1 cellular context compared by ENCODE assay signal in the genomic region with DNA sequence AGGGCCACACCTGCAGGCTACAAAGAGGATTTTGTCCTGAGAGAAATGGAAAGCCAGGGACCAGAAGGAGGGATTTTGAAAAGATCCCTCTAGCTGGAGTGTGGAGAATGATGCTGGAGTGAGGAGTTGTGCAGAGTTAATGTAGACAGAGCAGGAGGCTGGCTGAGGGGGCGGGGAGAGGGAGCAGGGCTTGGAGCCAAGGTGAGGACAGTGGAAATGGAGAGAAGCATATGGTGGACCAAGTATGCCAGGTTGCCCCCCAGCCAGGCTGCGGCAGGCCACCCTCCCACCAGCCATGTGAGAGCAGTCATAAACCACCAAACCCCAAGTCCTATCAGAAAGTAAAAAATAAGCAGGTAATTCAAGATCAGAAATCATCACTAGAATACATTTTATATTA.
TF ChIP-seq lines count a peak whose summit lies in the region.

No MANE protein-coding gene starts in this region.

TF ChIP-seq in GM23338, 12 proteins besides CTCF, POLR2A, EP300 and RAD21:
- TF ChIP-seq, protein P1, sequence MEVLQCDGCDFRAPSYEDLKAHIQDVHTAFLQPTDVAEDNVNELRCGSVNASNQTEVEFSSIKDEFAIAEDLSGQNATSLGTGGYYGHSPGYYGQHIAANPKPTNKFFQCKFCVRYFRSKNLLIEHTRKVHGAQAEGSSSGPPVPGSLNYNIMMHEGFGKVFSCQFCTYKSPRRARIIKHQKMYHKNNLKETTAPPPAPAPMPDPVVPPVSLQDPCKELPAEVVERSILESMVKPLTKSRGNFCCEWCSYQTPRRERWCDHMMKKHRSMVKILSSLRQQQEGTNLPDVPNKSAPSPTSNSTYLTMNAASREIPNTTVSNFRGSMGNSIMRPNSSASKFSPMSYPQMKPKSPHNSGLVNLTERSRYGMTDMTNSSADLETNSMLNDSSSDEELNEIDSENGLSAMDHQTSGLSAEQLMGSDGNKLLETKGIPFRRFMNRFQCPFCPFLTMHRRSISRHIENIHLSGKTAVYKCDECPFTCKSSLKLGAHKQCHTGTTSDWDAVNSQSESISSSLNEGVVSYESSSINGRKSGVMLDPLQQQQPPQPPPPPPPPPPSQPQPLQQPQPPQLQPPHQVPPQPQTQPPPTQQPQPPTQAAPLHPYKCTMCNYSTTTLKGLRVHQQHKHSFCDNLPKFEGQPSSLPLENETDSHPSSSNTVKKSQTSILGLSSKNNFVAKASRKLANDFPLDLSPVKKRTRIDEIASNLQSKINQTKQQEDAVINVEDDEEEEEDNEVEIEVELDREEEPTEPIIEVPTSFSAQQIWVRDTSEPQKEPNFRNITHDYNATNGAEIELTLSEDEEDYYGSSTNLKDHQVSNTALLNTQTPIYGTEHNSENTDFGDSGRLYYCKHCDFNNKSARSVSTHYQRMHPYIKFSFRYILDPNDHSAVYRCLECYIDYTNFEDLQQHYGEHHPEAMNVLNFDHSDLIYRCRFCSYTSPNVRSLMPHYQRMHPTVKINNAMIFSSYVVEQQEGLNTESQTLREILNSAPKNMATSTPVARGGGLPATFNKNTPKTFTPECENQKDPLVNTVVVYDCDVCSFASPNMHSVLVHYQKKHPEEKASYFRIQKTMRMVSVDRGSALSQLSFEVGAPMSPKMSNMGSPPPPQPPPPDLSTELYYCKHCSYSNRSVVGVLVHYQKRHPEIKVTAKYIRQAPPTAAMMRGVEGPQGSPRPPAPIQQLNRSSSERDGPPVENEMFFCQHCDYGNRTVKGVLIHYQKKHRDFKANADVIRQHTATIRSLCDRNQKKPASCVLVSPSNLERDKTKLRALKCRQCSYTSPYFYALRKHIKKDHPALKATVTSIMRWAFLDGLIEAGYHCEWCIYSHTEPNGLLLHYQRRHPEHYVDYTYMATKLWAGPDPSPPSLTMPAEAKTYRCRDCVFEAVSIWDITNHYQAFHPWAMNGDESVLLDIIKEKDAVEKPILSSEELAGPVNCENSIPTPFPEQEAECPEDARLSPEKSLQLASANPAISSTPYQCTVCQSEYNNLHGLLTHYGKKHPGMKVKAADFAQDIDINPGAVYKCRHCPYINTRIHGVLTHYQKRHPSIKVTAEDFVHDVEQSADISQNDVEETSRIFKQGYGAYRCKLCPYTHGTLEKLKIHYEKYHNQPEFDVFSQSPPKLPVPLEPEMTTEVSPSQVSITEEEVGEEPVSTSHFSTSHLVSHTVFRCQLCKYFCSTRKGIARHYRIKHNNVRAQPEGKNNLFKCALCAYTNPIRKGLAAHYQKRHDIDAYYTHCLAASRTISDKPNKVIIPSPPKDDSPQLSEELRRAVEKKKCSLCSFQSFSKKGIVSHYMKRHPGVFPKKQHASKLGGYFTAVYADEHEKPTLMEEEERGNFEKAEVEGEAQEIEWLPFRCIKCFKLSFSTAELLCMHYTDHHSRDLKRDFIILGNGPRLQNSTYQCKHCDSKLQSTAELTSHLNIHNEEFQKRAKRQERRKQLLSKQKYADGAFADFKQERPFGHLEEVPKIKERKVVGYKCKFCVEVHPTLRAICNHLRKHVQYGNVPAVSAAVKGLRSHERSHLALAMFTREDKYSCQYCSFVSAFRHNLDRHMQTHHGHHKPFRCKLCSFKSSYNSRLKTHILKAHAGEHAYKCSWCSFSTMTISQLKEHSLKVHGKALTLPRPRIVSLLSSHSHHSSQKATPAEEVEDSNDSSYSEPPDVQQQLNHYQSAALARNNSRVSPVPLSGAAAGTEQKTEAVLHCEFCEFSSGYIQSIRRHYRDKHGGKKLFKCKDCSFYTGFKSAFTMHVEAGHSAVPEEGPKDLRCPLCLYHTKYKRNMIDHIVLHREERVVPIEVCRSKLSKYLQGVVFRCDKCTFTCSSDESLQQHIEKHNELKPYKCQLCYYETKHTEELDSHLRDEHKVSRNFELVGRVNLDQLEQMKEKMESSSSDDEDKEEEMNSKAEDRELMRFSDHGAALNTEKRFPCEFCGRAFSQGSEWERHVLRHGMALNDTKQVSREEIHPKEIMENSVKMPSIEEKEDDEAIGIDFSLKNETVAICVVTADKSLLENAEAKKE (CRISPR knock-in tag; IDR thresholded peaks at IDR 0.05) = no peak
- TF ChIP-seq EZH2 (IDR thresholded peaks at IDR 0.05; ENCODE audit: low read depth, unreplicated experiment) (no peak), JUNB (IDR thresholded peaks at IDR 0.05; ENCODE audit: unreplicated experiment) (no peak), EZH2phosphoT487 (IDR thresholded peaks at IDR 0.05; ENCODE audit: unreplicated experiment) (no peak), ZNF114 (CRISPR knock-in tag; IDR thresholded peaks at IDR 0.05) (no peak), ZNF331 (CRISPR knock-in tag; IDR thresholded peaks at IDR 0.05; ENCODE audit: low read depth) (no peak)
- TF ChIP-seq, protein P2, sequence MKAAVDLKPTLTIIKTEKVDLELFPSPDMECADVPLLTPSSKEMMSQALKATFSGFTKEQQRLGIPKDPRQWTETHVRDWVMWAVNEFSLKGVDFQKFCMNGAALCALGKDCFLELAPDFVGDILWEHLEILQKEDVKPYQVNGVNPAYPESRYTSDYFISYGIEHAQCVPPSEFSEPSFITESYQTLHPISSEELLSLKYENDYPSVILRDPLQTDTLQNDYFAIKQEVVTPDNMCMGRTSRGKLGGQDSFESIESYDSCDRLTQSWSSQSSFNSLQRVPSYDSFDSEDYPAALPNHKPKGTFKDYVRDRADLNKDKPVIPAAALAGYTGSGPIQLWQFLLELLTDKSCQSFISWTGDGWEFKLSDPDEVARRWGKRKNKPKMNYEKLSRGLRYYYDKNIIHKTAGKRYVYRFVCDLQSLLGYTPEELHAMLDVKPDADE (IDR thresholded peaks at IDR 0.05) = no peak
- TF ChIP-seq, protein P3, sequence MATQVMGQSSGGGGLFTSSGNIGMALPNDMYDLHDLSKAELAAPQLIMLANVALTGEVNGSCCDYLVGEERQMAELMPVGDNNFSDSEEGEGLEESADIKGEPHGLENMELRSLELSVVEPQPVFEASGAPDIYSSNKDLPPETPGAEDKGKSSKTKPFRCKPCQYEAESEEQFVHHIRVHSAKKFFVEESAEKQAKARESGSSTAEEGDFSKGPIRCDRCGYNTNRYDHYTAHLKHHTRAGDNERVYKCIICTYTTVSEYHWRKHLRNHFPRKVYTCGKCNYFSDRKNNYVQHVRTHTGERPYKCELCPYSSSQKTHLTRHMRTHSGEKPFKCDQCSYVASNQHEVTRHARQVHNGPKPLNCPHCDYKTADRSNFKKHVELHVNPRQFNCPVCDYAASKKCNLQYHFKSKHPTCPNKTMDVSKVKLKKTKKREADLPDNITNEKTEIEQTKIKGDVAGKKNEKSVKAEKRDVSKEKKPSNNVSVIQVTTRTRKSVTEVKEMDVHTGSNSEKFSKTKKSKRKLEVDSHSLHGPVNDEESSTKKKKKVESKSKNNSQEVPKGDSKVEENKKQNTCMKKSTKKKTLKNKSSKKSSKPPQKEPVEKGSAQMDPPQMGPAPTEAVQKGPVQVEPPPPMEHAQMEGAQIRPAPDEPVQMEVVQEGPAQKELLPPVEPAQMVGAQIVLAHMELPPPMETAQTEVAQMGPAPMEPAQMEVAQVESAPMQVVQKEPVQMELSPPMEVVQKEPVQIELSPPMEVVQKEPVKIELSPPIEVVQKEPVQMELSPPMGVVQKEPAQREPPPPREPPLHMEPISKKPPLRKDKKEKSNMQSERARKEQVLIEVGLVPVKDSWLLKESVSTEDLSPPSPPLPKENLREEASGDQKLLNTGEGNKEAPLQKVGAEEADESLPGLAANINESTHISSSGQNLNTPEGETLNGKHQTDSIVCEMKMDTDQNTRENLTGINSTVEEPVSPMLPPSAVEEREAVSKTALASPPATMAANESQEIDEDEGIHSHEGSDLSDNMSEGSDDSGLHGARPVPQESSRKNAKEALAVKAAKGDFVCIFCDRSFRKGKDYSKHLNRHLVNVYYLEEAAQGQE (IDR thresholded peaks at IDR 0.05; ENCODE audit: unreplicated experiment) = no peak
